Comparison of ENCODE assay signal across 1 cellular context in the genomic region with DNA sequence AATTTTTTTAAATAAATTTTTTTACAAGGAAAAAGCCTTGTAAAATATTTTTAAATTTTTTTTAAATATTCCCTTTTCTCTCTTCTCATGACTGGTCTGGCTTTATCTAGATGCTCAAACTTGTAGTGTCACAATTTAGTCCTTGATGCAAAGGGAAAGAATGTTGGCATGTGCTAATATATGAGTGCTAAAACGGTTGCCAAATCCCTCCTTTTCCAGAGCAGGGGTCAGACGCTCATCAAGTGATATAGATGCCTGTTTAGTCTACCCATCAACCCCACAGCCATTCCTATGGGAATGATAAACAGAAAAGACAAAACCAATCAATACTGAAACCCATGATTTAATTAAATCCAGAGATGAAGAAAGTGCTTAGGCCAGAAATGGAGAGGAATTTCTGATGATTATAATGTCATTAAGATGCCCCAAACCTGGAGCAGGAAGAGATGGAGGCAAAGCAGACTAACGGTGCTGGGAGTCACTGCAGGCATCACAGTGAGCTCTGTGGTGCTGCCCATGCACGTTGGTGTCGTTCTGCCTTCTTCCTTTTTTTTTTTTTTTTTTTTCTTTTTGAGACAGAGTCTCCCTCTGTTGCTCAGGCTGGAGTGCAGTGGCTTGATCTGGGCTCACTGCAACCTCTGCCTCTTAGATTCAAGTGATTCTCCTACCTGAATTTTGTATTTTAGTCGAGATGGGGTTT.
TF ChIP-seq lines count a peak whose summit lies in the region.

No MANE protein-coding gene starts in this region.

TF ChIP-seq in HEK293, 187 proteins besides CTCF, POLR2A, EP300 and RAD21:
- TF ChIP-seq, protein P1, sequence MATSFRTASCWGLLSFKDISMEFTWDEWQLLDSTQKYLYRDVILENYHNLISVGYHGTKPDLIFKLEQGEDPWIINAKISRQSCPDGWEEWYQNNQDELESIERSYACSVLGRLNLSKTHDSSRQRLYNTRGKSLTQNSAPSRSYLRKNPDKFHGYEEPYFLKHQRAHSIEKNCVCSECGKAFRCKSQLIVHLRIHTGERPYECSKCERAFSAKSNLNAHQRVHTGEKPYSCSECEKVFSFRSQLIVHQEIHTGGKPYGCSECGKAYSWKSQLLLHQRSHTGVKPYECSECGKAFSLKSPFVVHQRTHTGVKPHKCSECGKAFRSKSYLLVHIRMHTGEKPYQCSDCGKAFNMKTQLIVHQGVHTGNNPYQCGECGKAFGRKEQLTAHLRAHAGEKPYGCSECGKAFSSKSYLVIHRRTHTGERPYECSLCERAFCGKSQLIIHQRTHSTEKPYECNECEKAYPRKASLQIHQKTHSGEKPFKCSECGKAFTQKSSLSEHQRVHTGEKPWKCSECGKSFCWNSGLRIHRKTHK (tag by site-specific recombination; IDR thresholded peaks at IDR 0.05) = no peak
- TF ChIP-seq, protein P2, sequence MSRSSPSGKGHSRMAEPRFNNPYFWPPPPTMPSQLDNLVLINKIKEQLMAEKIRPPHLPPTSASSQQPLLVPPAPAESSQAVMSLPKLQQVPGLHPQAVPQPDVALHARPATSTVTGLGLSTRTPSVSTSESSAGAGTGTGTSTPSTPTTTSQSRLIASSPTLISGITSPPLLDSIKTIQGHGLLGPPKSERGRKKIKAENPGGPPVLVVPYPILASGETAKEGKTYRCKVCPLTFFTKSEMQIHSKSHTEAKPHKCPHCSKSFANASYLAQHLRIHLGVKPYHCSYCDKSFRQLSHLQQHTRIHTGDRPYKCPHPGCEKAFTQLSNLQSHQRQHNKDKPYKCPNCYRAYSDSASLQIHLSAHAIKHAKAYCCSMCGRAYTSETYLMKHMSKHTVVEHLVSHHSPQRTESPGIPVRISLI (tag by site-specific recombination; IDR thresholded peaks at IDR 0.05) = no peak
- TF ChIP-seq ZBTB17 (tag by site-specific recombination; IDR thresholded peaks at IDR 0.05) = peak; percentile 88
